In the genomic region with DNA sequence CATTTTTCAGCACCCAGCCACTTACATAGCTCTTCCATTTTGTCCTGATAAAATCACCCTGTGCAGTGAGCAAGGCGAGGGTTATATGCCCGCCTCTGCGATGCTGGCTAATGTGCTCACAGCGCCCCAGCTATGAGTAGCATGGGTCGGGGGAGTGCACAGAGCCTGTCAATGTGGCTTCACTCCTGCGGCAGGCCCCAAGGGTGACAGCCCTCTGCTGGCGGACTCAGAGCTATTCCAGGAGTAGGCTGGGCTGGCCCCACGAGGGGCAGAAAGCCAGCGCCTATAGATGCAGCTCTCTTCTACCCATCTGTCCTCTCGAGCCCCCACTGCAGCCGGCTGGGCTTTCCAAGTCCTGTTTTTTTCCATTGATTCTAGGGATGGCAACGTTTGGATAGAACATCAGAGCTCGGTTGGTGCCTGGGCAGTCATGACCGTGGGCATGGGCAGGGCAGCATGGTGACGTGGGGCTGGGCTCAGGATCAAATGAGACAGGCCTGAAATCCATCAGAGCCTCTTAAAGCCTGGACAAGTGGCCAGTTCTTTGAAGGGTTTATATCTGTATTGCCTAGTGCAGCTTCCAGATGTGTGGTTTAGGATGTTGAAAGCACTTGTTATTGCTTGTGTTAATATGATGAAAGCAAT, we compare ENCODE assay signal across 11 cellular contexts.
DNase-seq lines count a peak whose midpoint lies in the region; ATAC-seq and TF ChIP-seq lines count a peak whose summit lies in the region.
"Had no signal": no experiment of that assay in that cellular context is flagged by ENCODE, and none has a peak within 500 bp of the region (broad histone marks: within the 10 kb centered on the region; RNA-seq: fewer than 3 reads in every experiment).

No MANE protein-coding gene starts in this region.

- intact Hi-C loops in left ventricle myocardium inferior (cut with micrococcal nuclease) (no loop called here), stomach (cut with DNase I; ENCODE audit: low total_unique reads) (no loop called here)

- H3K27ac ChIP-seq in left ventricle myocardium inferior (replicated peaks) = peak overlapping the region; percentile 78
- H3K27ac ChIP-seq in stomach = peak overlapping the region in 4 of 5 donors; percentile 13 to 56 (median 35)

- H3K4me3 ChIP-seq in WI38 (ENCODE audit: low read depth, low read length) (no peak overlapping the region), left ventricle myocardium inferior (no peak overlapping the region), stomach (no peak overlapping the region)

- 69 to 76% (median 75%) methylated on average over 13 to 15 of the region's 15 CpGs for WGBS in stomach, 5 donors

- H3K9me3 ChIP-seq in left ventricle myocardium inferior (replicated peaks) = no peaks in the 10 kb centered on the region
- H3K9me3 ChIP-seq in stomach = no peaks in the 10 kb centered on the region

- ATAC-seq in GM21825 (IDR thresholded peaks at IDR 0.05; ENCODE audit: unreplicated experiment) = no peak

- H3K27ac Mint-ChIP-seq in HFFc6 = no peak overlapping the region; the same call in 1 of the 2 replicates
- H3K27ac Mint-ChIP-seq: mesothelial cell of epicardium had no signal

- H3K36me3 ChIP-seq in left ventricle myocardium inferior (no peaks in the 10 kb centered on the region), stomach (no peaks in the 10 kb centered on the region)

- no peak overlapping the region for H3K4me3 Mint-ChIP-seq in HFFc6
- H3K4me3 Mint-ChIP-seq: mesothelial cell of epicardium had no signal

- peaks cover 45% of the 10 kb centered on the region for H3K4me1 Mint-ChIP-seq in HFFc6 (ENCODE audit: low read depth)

- no peak for DNase-seq in HFFc6
- DNase-seq in left ventricle myocardium inferior = peak; percentile 45
- DNase-seq in stomach = no peak
- no peak for DNase-seq in GDM1 (lab: John Stamatoyannopoulos, UW)
- DNase-seq in putamen (ENCODE audit: low spot score) = no peak
- no peak for DNase-seq in NCI-H2107 treated with DMSO at 0.1 percent for 48 hours (lab: John Stamatoyannopoulos, UW; ENCODE audit: unreplicated experiment)
- DNase-seq: effector CD4-positive, alpha-beta T cell; NCI-H2081 treated with DMSO at 0.1 percent for 48 hours had no signal

- TF ChIP-seq CTCF in HFFc6 (IDR thresholded peaks at IDR 0.05) (peak; percentile 32; the same call in 1 of the 2 replicates), WI38 (IDR thresholded peaks at IDR 0.05; ENCODE audit: low read depth, low read length) (0 out of 2 replicates have a peak, but pooled peaks have one; percentile 19), left ventricle myocardium inferior (IDR thresholded peaks at IDR 0.05; ENCODE audit: borderline replicate concordance) (peak; percentile 45), stomach (IDR thresholded peaks at IDR 0.05) (no peak)

- no peak for TF ChIP-seq POLR2A in stomach (IDR thresholded peaks at IDR 0.05)

- peaks cover 10% of the 10 kb centered on the region for H3K9me3 Mint-ChIP-seq in HFFc6

- TF ChIP-seq EP300 in stomach (IDR thresholded peaks at IDR 0.05) = no peak

- H3K27me3 ChIP-seq in left ventricle myocardium inferior (ENCODE audit: low read depth) (no peaks in the 10 kb centered on the region), stomach (no peaks in the 10 kb centered on the region)

- peaks cover 11% of the 10 kb centered on the region for H3K36me3 Mint-ChIP-seq in HFFc6 (ENCODE audit: low read depth)

- H3K4me1 ChIP-seq in left ventricle myocardium inferior (peaks cover 46% of the 10 kb centered on the region), stomach (peaks cover 0 to 26% (median 14%) of the 10 kb centered on the region in 4 donors)

- H3K27me3 Mint-ChIP-seq in HFFc6 (ENCODE audit: insufficient read depth) = peaks cover 13% of the 10 kb centered on the region

Comparison
In these comparisons a context has a peak if more than half of its experiments do, and no peak if none do; other contexts are left out.
1. CTCF ChIP-seq: peak in HFFc6 (single experiment), WI38 (single experiment) and left ventricle myocardium inferior (single experiment); none in stomach (0 of 7).